14 cellular contexts compared by ENCODE assay signal in the genomic region with DNA sequence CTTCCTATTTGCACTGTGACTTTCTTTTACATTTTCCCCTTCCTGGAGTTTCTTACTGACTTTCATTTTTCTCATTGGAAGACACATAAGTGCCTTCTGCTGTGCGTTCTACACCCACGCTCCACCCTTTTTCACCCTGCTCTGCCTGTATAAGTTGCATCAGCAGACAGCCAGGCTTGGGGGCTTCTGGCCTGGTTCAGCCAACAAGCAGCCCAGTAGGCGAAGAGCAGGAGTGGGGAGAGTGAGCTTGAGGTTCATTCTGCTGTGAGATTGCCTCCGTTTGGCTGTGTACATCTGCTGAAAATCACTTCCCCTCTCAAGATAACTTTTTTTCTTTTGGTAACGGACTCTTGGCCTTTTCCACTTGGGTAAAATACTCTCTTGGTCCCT. TPM values are rescaled to one million over a fixed set of nuclear protein-coding genes. Genes with fewer than 3 reads are reported as not detected.
DNase-seq lines count a peak whose midpoint lies in the region; ATAC-seq, FAIRE-seq and TF ChIP-seq lines count a peak whose summit lies in the region.
"Had no signal": no experiment of that assay in that cellular context is flagged by ENCODE, and none has a peak within 500 bp of the region (broad histone marks: within the 10 kb centered on the region; RNA-seq: fewer than 3 reads in every experiment).

No MANE protein-coding gene starts in this region.

- H3K79me1 ChIP-seq in IMR-90 (ENCODE audit: low read depth in 1 of 2, low read length in 2 of 2): peaks cover 13 to 58% of the 10 kb centered on the region in 2 experiments; a peak in 3 of 4 replicates

- peaks cover 1% of the 10 kb centered on the region for H3K36me3 Mint-ChIP-seq in activated CD4-positive, alpha-beta memory T cell treated with anti-CD3 and anti-CD28 coated beads for 36 hours
- H3K36me3 Mint-ChIP-seq in activated naive CD8-positive, alpha-beta T cell treated with anti-CD3 and anti-CD28 coated beads, Interleukin-2, amount 50 U/mL, for 24 hours (ENCODE audit: low read depth): peaks cover 3% of the 10 kb centered on the region

- no peak overlapping the region for H2AK5ac ChIP-seq in IMR-90 (ENCODE audit: low read depth, low read length)

- CTCF ChIA-PET in IMR-90 (lab: Yijun Ruan, JAX): no interaction called here
- CTCF ChIA-PET in activated CD4-positive, alpha-beta memory T cell treated with anti-CD3 and anti-CD28 coated beads for 36 hours (lab: Charles Lee): interaction anchor here (1.1 kb wide), 1 partner anchor 110 kb away, joined by 3 read pairs; no protein-coding TSS in a partner anchor

- no peaks in the 10 kb centered on the region for H3K27me3 ChIP-seq in IMR-90 (ENCODE audit: control insufficient read depth, insufficient read depth, low read length)

- FAIRE-seq in frontal cortex (lab: Jason Lieb, UNC): no peak
- FAIRE-seq: small intestine, urothelium cell line had no signal

- H2BK15ac ChIP-seq in IMR-90 (ENCODE audit: low read depth, low read length): no peak overlapping the region

- H3K9me3 ChIP-seq in IMR-90 (ENCODE audit: control insufficient read depth, insufficient read depth, low read length): no peaks in the 10 kb centered on the region

- H2AFZ ChIP-seq in IMR-90 (replicated peaks; ENCODE audit: low read length, poor library complexity): no peak overlapping the region

- 60% methylated on average over 1 of the region's 5 CpGs; no CpG with 5 or more reads in 1 of the 2 experiments for WGBS in IMR-90 (ENCODE audit: extremely low coverage in 2 of 2, insufficient read length in 1 of 2), 2 experiments

- H3K9me1 ChIP-seq in IMR-90 (ENCODE audit: insufficient read depth, low read length): peaks cover 9% of the 10 kb centered on the region

- no TSS peak for BruUV-seq in IMR-90 (replicated peaks; lab: Mats Ljungman, UMichigan)

- DNase-seq in IMR-90: no peak
- peak; percentile 54 for DNase-seq in activated CD4-positive, alpha-beta memory T cell treated with anti-CD3 and anti-CD28 coated beads for 36 hours
- DNase-seq in activated naive CD8-positive, alpha-beta T cell treated with anti-CD3 and anti-CD28 coated beads, Interleukin-2, amount 50 U/mL, for 24 hours: peak; percentile 57
- DNase-seq in stimulated activated CD8-positive, alpha-beta memory T cell treated with anti-CD3 and anti-CD28 coated beads, Interleukin-7, amount 100 ng/mL, for 4 hours (ENCODE audit: low read depth in 2 of 2): peak; percentile 10 to 28
- DNase-seq in nucleus accumbens (lab: John Stamatoyannopoulos, UW): no peak
- no peak for DNase-seq in omental fat pad (ENCODE audit: low spot score)
- DNase-seq in AML-193 (lab: John Stamatoyannopoulos, UW): no peak
- DNase-seq in frontal cortex (ENCODE audit: low spot score in 2 of 2): no peak
- DNase-seq: activated effector memory CD4-positive, alpha-beta T cell treated with anti-CD3 and anti-CD28 coated beads, Interleukin-2, amount 50 U/mL, for 16 hours; foreskin melanocyte; MM.1S; small intestine had no signal

- TF ChIP-seq CTCF in IMR-90 (conservative IDR thresholded peaks at IDR 0.05; ENCODE audit: low read depth, low read length) (no peak), omental fat pad (IDR thresholded peaks at IDR 0.05) (no peak)

- peak overlapping the region; percentile 61; the same call in 1 of the 2 replicates for H3K14ac ChIP-seq in IMR-90 (replicated peaks; ENCODE audit: low read depth, low read length)

- H2BK120ac ChIP-seq in IMR-90 (ENCODE audit: low read depth, low read length): no peak overlapping the region

- H3K56ac ChIP-seq in IMR-90 (ENCODE audit: extremely low read depth, insufficient read depth, low read length): no peak overlapping the region

- H3K4me3 ChIP-seq in IMR-90 (ENCODE audit: insufficient read depth, low read depth, low read length): no peak overlapping the region

- no peak overlapping the region for H2AK9ac ChIP-seq in IMR-90 (replicated peaks; ENCODE audit: low read depth, low read length, poor library complexity)

- H4K8ac ChIP-seq in IMR-90 (ENCODE audit: low read depth in 2 of 2, low read length in 2 of 2): peak overlapping the region in 1 of 2 experiments; percentile 43; a peak in 2 of 4 replicates

- no peaks in the 10 kb centered on the region for H3K9me3 Mint-ChIP-seq in activated CD4-positive, alpha-beta memory T cell treated with anti-CD3 and anti-CD28 coated beads for 36 hours
- no peaks in the 10 kb centered on the region for H3K9me3 Mint-ChIP-seq in activated naive CD8-positive, alpha-beta T cell treated with anti-CD3 and anti-CD28 coated beads, Interleukin-2, amount 50 U/mL, for 24 hours

- H2BK20ac ChIP-seq in IMR-90 (ENCODE audit: low read depth, low read length): no peak overlapping the region

- H3K4me1 ChIP-seq in IMR-90 (ENCODE audit: control insufficient read depth, insufficient read depth, low read length): no peaks in the 10 kb centered on the region

- no peak overlapping the region for H2BK5ac ChIP-seq in IMR-90 (ENCODE audit: low read depth, low read length, poor library complexity, severe bottlenecking)

- H3K4me2 ChIP-seq in IMR-90 (ENCODE audit: low read depth, low read length): no peak overlapping the region

- 0 out of 2 replicates have a peak overlapping the region, but pooled peaks have one; percentile 8 for H3K23ac ChIP-seq in IMR-90 (ENCODE audit: low read depth, low read length)

- H4K5ac ChIP-seq in IMR-90 (ENCODE audit: low read depth, low read length): no peak overlapping the region

- peaks cover 55% of the 10 kb centered on the region for H3K4me1 Mint-ChIP-seq in activated CD4-positive, alpha-beta memory T cell treated with anti-CD3 and anti-CD28 coated beads for 36 hours (ENCODE audit: low read depth)
- H3K4me1 Mint-ChIP-seq in activated naive CD8-positive, alpha-beta T cell treated with anti-CD3 and anti-CD28 coated beads, Interleukin-2, amount 50 U/mL, for 24 hours: peaks cover 63% of the 10 kb centered on the region

- H3K18ac ChIP-seq in IMR-90 (ENCODE audit: low read depth, low read length): no peak overlapping the region

- no peaks in the 10 kb centered on the region for H3K36me3 ChIP-seq in IMR-90 (ENCODE audit: control insufficient read depth, insufficient read depth, low read length)

- H3K4ac ChIP-seq in IMR-90 (ENCODE audit: low read depth, low read length): peak overlapping the region; percentile 62

- H3K9ac ChIP-seq in IMR-90 (ENCODE audit: low read depth, low read length): no peak overlapping the region

- no peaks in the 10 kb centered on the region for H3K27me3 Mint-ChIP-seq in activated CD4-positive, alpha-beta memory T cell treated with anti-CD3 and anti-CD28 coated beads for 36 hours
- H3K27me3 Mint-ChIP-seq in activated naive CD8-positive, alpha-beta T cell treated with anti-CD3 and anti-CD28 coated beads, Interleukin-2, amount 50 U/mL, for 24 hours: no peaks in the 10 kb centered on the region

- no peak for TF ChIP-seq POLR2A in IMR-90 (IDR thresholded peaks at IDR 0.05; ENCODE audit: low read depth, low read length)

- peak overlapping the region; percentile 63 for H3K4me3 Mint-ChIP-seq in activated CD4-positive, alpha-beta memory T cell treated with anti-CD3 and anti-CD28 coated beads for 36 hours
- peak overlapping the region; percentile 72 for H3K4me3 Mint-ChIP-seq in activated naive CD8-positive, alpha-beta T cell treated with anti-CD3 and anti-CD28 coated beads, Interleukin-2, amount 50 U/mL, for 24 hours

- H4K91ac ChIP-seq in IMR-90 (ENCODE audit: insufficient read depth, low read depth, low read length): no peak overlapping the region

- H3K27ac Mint-ChIP-seq in activated CD4-positive, alpha-beta memory T cell treated with anti-CD3 and anti-CD28 coated beads for 36 hours: peak overlapping the region; percentile 87
- peak overlapping the region; percentile 89 for H3K27ac Mint-ChIP-seq in activated naive CD8-positive, alpha-beta T cell treated with anti-CD3 and anti-CD28 coated beads, Interleukin-2, amount 50 U/mL, for 24 hours

- H3K27ac ChIP-seq in IMR-90 (ENCODE audit: insufficient read depth, low read length): no peak overlapping the region
- H3K27ac ChIP-seq: C4-2B had no signal

- ATAC-seq in IMR-90 (ENCODE audit: low read depth) (no peak), omental fat pad (ENCODE audit: low FRiP score) (no peak)
- ATAC-seq in activated naive CD8-positive, alpha-beta T cell treated with anti-CD3 and anti-CD28 coated beads, Interleukin-2, amount 50 U/mL, for 24 hours: peak; percentile 83

- in situ Hi-C loops in IMR-90 (cut with MboI; ENCODE audit: low sequenced_read_pairs): no loop called here

- POLR2A ChIA-PET in IMR-90 (lab: Charles Lee; ENCODE audit: unreplicated experiment): no interaction called here
- POLR2A ChIA-PET in activated CD4-positive, alpha-beta memory T cell treated with anti-CD3 and anti-CD28 coated beads for 36 hours (lab: Charles Lee): interaction anchor here (1.8 kb wide), 1 partner anchor 9 kb away, joined by 6 read pairs; no protein-coding TSS in a partner anchor

- no peak for TF ChIP-seq RAD21 in IMR-90 (IDR thresholded peaks at IDR 0.05; ENCODE audit: low read length)

- dilution Hi-C loops in IMR-90 (cut with HindIII; ENCODE audit: low sequenced_read_pairs, unreplicated experiment): no loop called here

- intact Hi-C loops in IMR-90 (cut with micrococcal nuclease): no loop called here
- intact Hi-C loops in activated CD4-positive, alpha-beta memory T cell treated with anti-CD3 and anti-CD28 coated beads for 36 hours (cut with micrococcal nuclease): loop anchor here (1.0 kb wide), 1 partner anchor 9 kb away; no protein-coding TSS in a partner anchor

- H4K20me1 ChIP-seq in IMR-90 (ENCODE audit: insufficient read depth, low read length): peaks cover 4% of the 10 kb centered on the region

TF ChIP-seq in IMR-90, 13 proteins besides CTCF, POLR2A, EP300 and RAD21 (continues in another document):
- TF ChIP-seq MAZ (IDR thresholded peaks at IDR 0.05; ENCODE audit: borderline replicate concordance, low read depth, low read length) (no peak), BHLHE40 (IDR thresholded peaks at IDR 0.05; ENCODE audit: low read depth, low read length) (no peak), MAFK (IDR thresholded peaks at IDR 0.05; ENCODE audit: low read depth, low read length) (no peak), CHD1 (IDR thresholded peaks at IDR 0.05; ENCODE audit: low read depth, low read length) (no peak), CEBPB (IDR thresholded peaks at IDR 0.05; ENCODE audit: low read depth, low read length) (no peak)
- TF ChIP-seq, protein P1, sequence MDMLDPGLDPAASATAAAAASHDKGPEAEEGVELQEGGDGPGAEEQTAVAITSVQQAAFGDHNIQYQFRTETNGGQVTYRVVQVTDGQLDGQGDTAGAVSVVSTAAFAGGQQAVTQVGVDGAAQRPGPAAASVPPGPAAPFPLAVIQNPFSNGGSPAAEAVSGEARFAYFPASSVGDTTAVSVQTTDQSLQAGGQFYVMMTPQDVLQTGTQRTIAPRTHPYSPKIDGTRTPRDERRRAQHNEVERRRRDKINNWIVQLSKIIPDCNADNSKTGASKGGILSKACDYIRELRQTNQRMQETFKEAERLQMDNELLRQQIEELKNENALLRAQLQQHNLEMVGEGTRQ (IDR thresholded peaks at IDR 0.05; ENCODE audit: low read depth, low read length): no peak

RNA-seq across cellular contexts. Expression of a gene that starts 38.4 kb away (rescaled TPM):
- total RNA-seq in IMR-90 (2012; rRNA removed): 5.0 and 5.3 TPM in 2 replicates
- polyA plus RNA-seq in IMR-90 (2012; rRNA removed): 2.9 and 3.0 TPM in 2 replicates
- 1.1 and 1.3 TPM in 2 replicates for polyA plus RNA-seq in IMR-90 (2012; cell fraction: cytosol; rRNA removed)
- 2.3 and 7.5 TPM in 2 replicates for polyA plus RNA-seq in IMR-90 (2012; cell fraction: nucleus; rRNA removed; ENCODE audit: low replicate concordance)
- 1 to 10 TPM; 7.6 to 8.6 TPM for total RNA-seq in activated CD4-positive, alpha-beta memory T cell treated with anti-CD3 and anti-CD28 coated beads for 36 hours
- total RNA-seq in omental fat pad: 10 to 100 TPM; 13.0 to 45.9 (median 20.0) TPM
- 12.2 TPM for total RNA-seq in frontal cortex

Comparison
In these comparisons a context has a peak if more than half of its experiments do, and no peak if none do; other contexts are left out.
1. DNase-seq: peak in activated CD4-positive, alpha-beta memory T cell treated with anti-CD3 and anti-CD28 coated beads for 36 hours (single experiment), activated naive CD8-positive, alpha-beta T cell treated with anti-CD3 and anti-CD28 coated beads, Interleukin-2, amount 50 U/mL, for 24 hours (single experiment) and stimulated activated CD8-positive, alpha-beta memory T cell treated with anti-CD3 and anti-CD28 coated beads, Interleukin-7, amount 100 ng/mL, for 4 hours (2 of 2); none in IMR-90 (single experiment), nucleus accumbens (0 of 56), omental fat pad (single experiment), AML-193 (0 of 2) and frontal cortex (0 of 2).